ENCODE assay signal across 22 cellular contexts in genomic region chr4:106286611-106287010, GRCh38.
"Had no signal": no experiment of that assay in that cellular context is flagged by ENCODE, and none has a peak within 500 bp of the region (broad histone marks: within the 10 kb centered on the region; RNA-seq: fewer than 3 reads in every experiment).

No MANE protein-coding gene starts in this region.

- H3K27me3 ChIP-seq: gastroesophageal sphincter, heart left ventricle, neural progenitor cell had no signal

- H3K9me3 ChIP-seq: gastroesophageal sphincter, heart left ventricle, mucosa of descending colon, psoas muscle had no signal

- H3K4me1 Mint-ChIP-seq: activated B cell treated with CpG ODN at 0.5 μM for 24 hours; immature natural killer cell; memory B cell; neural progenitor cell; stimulated activated naive CD8-positive, alpha-beta T cell treated with anti-CD3 and anti-CD28 coated beads, Interleukin-15, amount 100 ng/mL, for 72 hours had no signal

- H3K4me3 ChIP-seq: gastroesophageal sphincter, heart left ventricle, mucosa of descending colon, neural progenitor cell, psoas muscle, smooth muscle cell had no signal

- H3K27ac ChIP-seq: gastroesophageal sphincter, heart left ventricle, neural progenitor cell, psoas muscle had no signal

- DNase-seq: activated B cell treated with CpG ODN at 0.5 μM for 24 hours; activated CD4-positive, alpha-beta memory T cell treated with anti-CD3 and anti-CD28 coated beads for 36 hours; activated CD4-positive, alpha-beta T cell treated with anti-CD3 and anti-CD28 coated beads for 4 hours; activated T-cell treated with anti-CD3 and anti-CD28 coated beads for 4 hours; effector memory CD8-positive, alpha-beta T cell; heart left ventricle; immature natural killer cell; left ventricle myocardium superior; mucosa of descending colon; naive B cell; psoas muscle; right cardiac atrium; stimulated activated CD4-positive, alpha-beta T cell treated with anti-CD3 and anti-CD28 coated beads, Interleukin-4, amount 100 ng/mL, for 1 hour; stimulated activated naive CD8-positive, alpha-beta T cell treated with anti-CD3 and anti-CD28 coated beads, Interleukin-15, amount 100 ng/mL, for 72 hours; T-cell had no signal

- H3K27ac Mint-ChIP-seq: activated B cell treated with CpG ODN at 0.5 μM for 24 hours; activated CD4-positive, alpha-beta memory T cell treated with anti-CD3 and anti-CD28 coated beads for 36 hours; activated naive CD8-positive, alpha-beta T cell; activated T-helper 1 cell treated with anti-CD3 and anti-CD28 coated beads, Interleukin-12 subunit alpha, Interleukin-12 subunit beta, Interleukin-2, Interleukin-4 antibody, amounts not matched to agents 30 ng/mL and 10 ng/mL and 1 ng/mL, durations not matched to agents 14 hours and 24 hours and 36 hours; immature natural killer cell; memory B cell; neural progenitor cell; stimulated activated naive CD8-positive, alpha-beta T cell treated with anti-CD3 and anti-CD28 coated beads, Interleukin-15, amount 100 ng/mL, for 72 hours; T-cell; type B pancreatic cell had no signal

- H3K9ac ChIP-seq: neural progenitor cell had no signal

- H3K4me3 Mint-ChIP-seq: activated B cell treated with CpG ODN at 0.5 μM for 24 hours; activated CD4-positive, alpha-beta memory T cell treated with anti-CD3 and anti-CD28 coated beads for 36 hours; activated naive CD8-positive, alpha-beta T cell; activated T-helper 1 cell treated with anti-CD3 and anti-CD28 coated beads, Interleukin-12 subunit alpha, Interleukin-12 subunit beta, Interleukin-2, Interleukin-4 antibody, amounts not matched to agents 30 ng/mL and 10 ng/mL and 1 ng/mL, durations not matched to agents 14 hours and 24 hours and 36 hours; effector memory CD8-positive, alpha-beta T cell; immature natural killer cell; memory B cell; naive B cell; neural progenitor cell; stimulated activated naive CD8-positive, alpha-beta T cell treated with anti-CD3 and anti-CD28 coated beads, Interleukin-15, amount 100 ng/mL, for 72 hours; T-cell; type B pancreatic cell had no signal

- H3K4me2 ChIP-seq: neural progenitor cell had no signal

- ATAC-seq: effector memory CD8-positive, alpha-beta T cell; gastroesophageal sphincter; heart left ventricle; left ventricle myocardium superior; right cardiac atrium; stimulated activated naive CD8-positive, alpha-beta T cell treated with anti-CD3 and anti-CD28 coated beads, Interleukin-15, amount 100 ng/mL, for 72 hours; T-cell had no signal

- H3K9me3 Mint-ChIP-seq: activated B cell treated with CpG ODN at 0.5 μM for 24 hours; activated CD4-positive, alpha-beta memory T cell treated with anti-CD3 and anti-CD28 coated beads for 36 hours; activated T-helper 1 cell treated with anti-CD3 and anti-CD28 coated beads, Interleukin-12 subunit alpha, Interleukin-12 subunit beta, Interleukin-2, Interleukin-4 antibody, amounts not matched to agents 30 ng/mL and 10 ng/mL and 1 ng/mL, durations not matched to agents 14 hours and 24 hours and 36 hours; effector memory CD8-positive, alpha-beta T cell; immature natural killer cell had no signal

- H3K27me3 Mint-ChIP-seq: activated B cell treated with CpG ODN at 0.5 μM for 24 hours; activated CD4-positive, alpha-beta memory T cell treated with anti-CD3 and anti-CD28 coated beads for 36 hours; activated naive CD8-positive, alpha-beta T cell; effector memory CD8-positive, alpha-beta T cell; memory B cell; naive B cell; stimulated activated naive CD8-positive, alpha-beta T cell treated with anti-CD3 and anti-CD28 coated beads, Interleukin-15, amount 100 ng/mL, for 72 hours; T-cell; type B pancreatic cell had no signal

- H3K4me1 ChIP-seq: gastroesophageal sphincter, neural progenitor cell, psoas muscle had no signal

- H2AFZ ChIP-seq: neural progenitor cell had no signal

- H3K36me3 ChIP-seq: neural progenitor cell had no signal
